ENCODE assay signal across 18 cellular contexts in genomic region chr16:1446296-1447080, GRCh38. TPM values are rescaled to one million over a fixed set of nuclear protein-coding genes. Genes with fewer than 3 reads are reported as not detected.
DNase-seq lines count a peak whose midpoint lies in the region; ATAC-seq, FAIRE-seq and TF ChIP-seq lines count a peak whose summit lies in the region.
"Had no signal": no experiment of that assay in that cellular context is flagged by ENCODE, and none has a peak within 500 bp of the region (broad histone marks: within the 10 kb centered on the region; RNA-seq: fewer than 3 reads in every experiment).

No MANE protein-coding gene starts in this region.

- TF ChIP-seq EP300 in GM12878 (IDR thresholded peaks at IDR 0.05; ENCODE audit: borderline replicate concordance in 1 of 2, control insufficient read depth in 1 of 2, low read depth in 2 of 2, low read length in 2 of 2): no peak

- DNase-seq in GM12878 (ENCODE audit: low read depth, low spot score) (no peak), amniotic stem cell (lab: John Stamatoyannopoulos, UW) (no peak), caudate nucleus (lab: John Stamatoyannopoulos, UW) (no peak), NCI-H748 (lab: John Stamatoyannopoulos, UW; ENCODE audit: unreplicated experiment) (no peak)
- DNase-seq: BE2C; CD4-positive, alpha-beta memory T cell; DMS153; DMS79; GF-D8; GOT3; H7 had no signal

- in situ Hi-C loops in GM12878 (cut with MboI): no loop called here

- H3K27ac ChIP-seq in BLaER1 (peak overlapping the region; percentile 99), GM12878 (ENCODE audit: control insufficient read depth, insufficient read depth) (no peak overlapping the region), caudate nucleus (ENCODE audit: low read depth, low read length) (no peak overlapping the region)

- peaks cover 60% of the 10 kb centered on the region for H3K36me3 ChIP-seq in BLaER1
- H3K36me3 ChIP-seq in GM12878 (ENCODE audit: control insufficient read depth in 2 of 2, insufficient read depth in 2 of 2, low read length in 1 of 2): no peaks in the 10 kb centered on the region

- ATAC-seq in GM12878: no peak
- ATAC-seq in stimulated activated memory B cell treated with anti-CD40 and anti-IgM and Interleukin-4, amounts not matched to agents 10 μg/mL and 1 μg/mL and 100 μg/mL, for 72 hours: no peak
- ATAC-seq: HCT116 had no signal

- H3K27me3 ChIP-seq in BLaER1 (no peaks in the 10 kb centered on the region), GM12878 (replicated peaks in 1 of 2; ENCODE audit: control insufficient read depth in 2 of 2, insufficient read depth in 2 of 2, low read length in 1 of 2) (no peaks in the 10 kb centered on the region)
- H3K27me3 ChIP-seq: BE2C had no signal

- BruUV-seq in GM12878 (replicated peaks; lab: Mats Ljungman, UMichigan): TSS peak; percentile 65

- no peaks in the 10 kb centered on the region for H3K79me2 ChIP-seq in GM12878 (ENCODE audit: control insufficient read depth, insufficient read depth, low read length)

- H3K27me3 Mint-ChIP-seq in IgD-negative memory B cell: no peaks in the 10 kb centered on the region
- no peaks in the 10 kb centered on the region for H3K27me3 Mint-ChIP-seq in stimulated activated memory B cell treated with anti-CD40 and anti-IgM and Interleukin-4, amounts not matched to agents 10 μg/mL and 1 μg/mL and 100 μg/mL, for 72 hours
- H3K27me3 Mint-ChIP-seq: CD4-positive, alpha-beta memory T cell had no signal

- no peaks in the 10 kb centered on the region for H4K20me1 ChIP-seq in BLaER1
- no peaks in the 10 kb centered on the region for H4K20me1 ChIP-seq in GM12878 (ENCODE audit: control insufficient read depth, insufficient read depth)

- RAD21 ChIA-PET in GM12878 (lab: Charles Lee; ENCODE audit: unreplicated experiment): no interaction called here

- H3K4me2 ChIP-seq in BLaER1: peak overlapping the region; percentile 98
- H3K4me2 ChIP-seq in GM12878 (ENCODE audit: control insufficient read depth, insufficient read depth): no peak overlapping the region

- peak overlapping the region; percentile 31 to 99 (median 83) for H3K27ac Mint-ChIP-seq in IgD-negative memory B cell
- H3K27ac Mint-ChIP-seq in stimulated activated memory B cell treated with anti-CD40 and anti-IgM and Interleukin-4, amounts not matched to agents 10 μg/mL and 1 μg/mL and 100 μg/mL, for 72 hours: peak overlapping the region; percentile 94
- H3K27ac Mint-ChIP-seq: CD4-positive, alpha-beta memory T cell had no signal

- peaks cover 0 to 5% (median 0%) of the 10 kb centered on the region in 3 donors for H3K4me1 Mint-ChIP-seq in IgD-negative memory B cell
- peaks cover 21% of the 10 kb centered on the region for H3K4me1 Mint-ChIP-seq in stimulated activated memory B cell treated with anti-CD40 and anti-IgM and Interleukin-4, amounts not matched to agents 10 μg/mL and 1 μg/mL and 100 μg/mL, for 72 hours
- H3K4me1 Mint-ChIP-seq: CD14-positive monocyte; CD4-positive, alpha-beta memory T cell had no signal

- intact Hi-C loops in GM12878 (cut with micrococcal nuclease; ENCODE audit: unreplicated experiment): no loop called here

- H3K4me3 Mint-ChIP-seq in IgD-negative memory B cell: peak overlapping the region in 1 of 4 donors; percentile 87
- H3K4me3 Mint-ChIP-seq in stimulated activated memory B cell treated with anti-CD40 and anti-IgM and Interleukin-4, amounts not matched to agents 10 μg/mL and 1 μg/mL and 100 μg/mL, for 72 hours: no peak overlapping the region
- H3K4me3 Mint-ChIP-seq: CD14-positive monocyte; CD4-positive, alpha-beta memory T cell had no signal

- SMC1A ChIA-PET in GM12878 (lab: Charles Lee; ENCODE audit: uncharacterized antibody, unreplicated experiment): no interaction called here

- H2AFZ ChIP-seq in GM12878 (ENCODE audit: control insufficient read depth, low read depth, low read length): no peak overlapping the region

- no peak for FAIRE-seq in GM12878 (lab: Jason Lieb, UNC)

- CTCF ChIA-PET in GM12878 (lab: Yijun Ruan, JAX): no interaction called here

- TF ChIP-seq POLR2A in GM12878 (IDR thresholded peaks at IDR 0.05; ENCODE audit: low read depth, low read length): no peak

- H3K36me3 Mint-ChIP-seq in IgD-negative memory B cell: peaks cover 1% of the 10 kb centered on the region
- H3K36me3 Mint-ChIP-seq in stimulated activated memory B cell treated with anti-CD40 and anti-IgM and Interleukin-4, amounts not matched to agents 10 μg/mL and 1 μg/mL and 100 μg/mL, for 72 hours: peaks cover 31% of the 10 kb centered on the region

- no peaks in the 10 kb centered on the region for H3K9me3 ChIP-seq in BLaER1
- no peaks in the 10 kb centered on the region for H3K9me3 ChIP-seq in GM12878 (replicated peaks; ENCODE audit: control insufficient read depth, insufficient read depth, low read length)
- H3K9me3 ChIP-seq: BE2C had no signal

- POLR2A ChIA-PET in GM12878 (lab: Charles Lee): no interaction called here

- no peak for TF ChIP-seq RAD21 in GM12878 (IDR thresholded peaks at IDR 0.05; ENCODE audit: insufficient read depth, low read depth, low read length)

- no peaks in the 10 kb centered on the region for H3K9me3 Mint-ChIP-seq in IgD-negative memory B cell
- H3K9me3 Mint-ChIP-seq in stimulated activated memory B cell treated with anti-CD40 and anti-IgM and Interleukin-4, amounts not matched to agents 10 μg/mL and 1 μg/mL and 100 μg/mL, for 72 hours: no peaks in the 10 kb centered on the region
- H3K9me3 Mint-ChIP-seq: CD14-positive monocyte; CD4-positive, alpha-beta memory T cell had no signal

- 85% methylated on average over 40 of the region's 41 CpGs for WGBS in GM12878 (ENCODE audit: insufficient coverage, insufficient replicate concordance, low lambda C conversion rate, missing lambda C conversion rate)

- H3K9ac ChIP-seq in BLaER1 (peak overlapping the region; percentile 83), GM12878 (ENCODE audit: control insufficient read depth, insufficient read depth, low read length) (no peak overlapping the region)

- H3K4me3 ChIP-seq in BLaER1 (no peak overlapping the region), GM12878 (no peak overlapping the region)

- no peak for TF ChIP-seq CTCF in GM12878 (IDR thresholded peaks at IDR 0.05 in 2 of 3, conservative IDR thresholded peaks at IDR 0.05 in 1 of 3; ENCODE audit: control insufficient read depth in 2 of 3, extremely low read depth in 1 of 3, insufficient read depth in 1 of 3, low read depth in 3 of 3, low read length in 3 of 3)

- H3K4me1 ChIP-seq in BLaER1 (peaks cover 64% of the 10 kb centered on the region), GM12878 (ENCODE audit: control insufficient read depth, insufficient read depth, low read length) (no peaks in the 10 kb centered on the region)
- H3K4me1 ChIP-seq: BE2C had no signal

RNA-seq across cellular contexts. Expression of gene CCDC154, which starts 2.1 kb away (rescaled TPM):
- 1.5 TPM for polyA plus RNA-seq in IgD-negative memory B cell
- 0.42 and 0.46 TPM in 2 replicates for total RNA-seq in GM12878 (2013; cell fraction: nucleolus; rRNA removed)
- 0.06 and 0.11 TPM in 2 replicates for total RNA-seq in GM12878 (2014; rRNA removed)
- total RNA-seq in GM12878 (2014; rRNA removed; fragmentation: Illumina TruSeq; extraction: Trizol): not detected in 2 replicates
- 0.21 and 0.26 TPM in 2 replicates for total RNA-seq in GM12878 (2021)
- not detected for polyA plus RNA-seq in GM12878 (2011; ENCODE audit: low read depth)
- polyA plus RNA-seq in GM12878 (2011; rRNA removed): not detected in 2 replicates
- not detected in 2 replicates for polyA plus RNA-seq in GM12878 (2011; cell fraction: cytosol; rRNA removed)
- 0.19 and 0.37 TPM in 2 replicates for polyA plus RNA-seq in GM12878 (2011; cell fraction: nucleus; rRNA removed)
- polyA plus RNA-seq in GM12878 (2012): 0.08 and 0.37 TPM in 2 replicates
- polyA plus RNA-seq in GM12878 (2014; fragmentation: Illumina TruSeq; extraction: Trizol): not detected in 2 replicates
- polyA plus RNA-seq in GM12878 (2014; fragmentation: Nextera tagmentation; extraction: Ambion mirVana): not detected
- 0.33 TPM in 1 of 2 replicates, not detected in the other for polyA plus RNA-seq in GM12878 (2014; rRNA removed)
- under 1 TPM in 1 of 2 experiments, not detected in 1; 0.25 TPM for polyA plus RNA-seq in GM12878 (2016; fragmentation: Nextera tagmentation; extraction: Ambion mirVana)
- not detected in 2 replicates for polyA minus RNA-seq in GM12878 (2011; rRNA and poly(A)+ RNA removed)
- polyA minus RNA-seq in GM12878 (2011; cell fraction: cytosol; rRNA and poly(A)+ RNA removed): not detected in 2 replicates
- not detected in 2 replicates for polyA minus RNA-seq in GM12878 (2011; cell fraction: nucleus; rRNA and poly(A)+ RNA removed)
- total RNA-seq: Daoy, H7 had no signal
- polyA plus RNA-seq: CD14-positive monocyte had no signal

RNA-seq across cellular contexts. Expression of gene PERCC1, which starts 15.6 kb away (rescaled TPM):
- polyA plus RNA-seq in IgD-negative memory B cell (not detected), GM12878 (2011; rRNA removed) (not detected in 2 replicates), GM12878 (2014; fragmentation: Illumina TruSeq; extraction: Trizol) (not detected in 2 replicates), GM12878 (2014; fragmentation: Nextera tagmentation; extraction: Ambion mirVana) (not detected), GM12878 (2014; rRNA removed) (not detected in 2 replicates), GM12878 (2016; fragmentation: Nextera tagmentation; extraction: Ambion mirVana) (not detected)
- total RNA-seq in GM12878 (2013; cell fraction: nucleolus; rRNA removed): not detected in 2 replicates
- total RNA-seq in GM12878 (2014; rRNA removed) (not detected in 2 replicates), GM12878 (2014; rRNA removed; fragmentation: Illumina TruSeq; extraction: Trizol) (not detected in 2 replicates), GM12878 (2021) (not detected in 2 replicates)
- polyA plus RNA-seq in GM12878 (2011; ENCODE audit: low read depth): not detected
- polyA plus RNA-seq in GM12878 (2011; cell fraction: cytosol; rRNA removed): not detected in 2 replicates
- not detected in 2 replicates for polyA plus RNA-seq in GM12878 (2011; cell fraction: nucleus; rRNA removed)
- polyA plus RNA-seq in GM12878 (2012): not detected in 2 replicates
- polyA minus RNA-seq in GM12878 (2011; rRNA and poly(A)+ RNA removed): not detected in 2 replicates
- not detected in 2 replicates for polyA minus RNA-seq in GM12878 (2011; cell fraction: cytosol; rRNA and poly(A)+ RNA removed)
- not detected in 2 replicates for polyA minus RNA-seq in GM12878 (2011; cell fraction: nucleus; rRNA and poly(A)+ RNA removed)
- total RNA-seq: A172, Daoy, H7 had no signal
- polyA plus RNA-seq: CD14-positive monocyte; CD4-positive, alpha-beta memory T cell had no signal

RNA-seq across cellular contexts. Expression of gene UQCC4, which starts 25.9 kb away (rescaled TPM):
- 37.0 TPM for polyA plus RNA-seq in IgD-negative memory B cell
- 7.8 and 10.6 TPM in 2 replicates for total RNA-seq in GM12878 (2013; cell fraction: nucleolus; rRNA removed)
- total RNA-seq in GM12878 (2014; rRNA removed): 23.8 and 29.2 TPM in 2 replicates
- total RNA-seq in GM12878 (2014; rRNA removed; fragmentation: Illumina TruSeq; extraction: Trizol): 12.4 and 15.1 TPM in 2 replicates
- total RNA-seq in GM12878 (2021): 21.9 and 23.7 TPM in 2 replicates
- polyA plus RNA-seq in GM12878 (2011; ENCODE audit: low read depth): 12.4 TPM
- 24.5 and 32.9 TPM in 2 replicates for polyA plus RNA-seq in GM12878 (2011; rRNA removed)
- 41.9 and 49.1 TPM in 2 replicates for polyA plus RNA-seq in GM12878 (2011; cell fraction: cytosol; rRNA removed)
- polyA plus RNA-seq in GM12878 (2011; cell fraction: nucleus; rRNA removed): 21.9 and 25.0 TPM in 2 replicates
- 15.1 and 16.1 TPM in 2 replicates for polyA plus RNA-seq in GM12878 (2012)
- polyA plus RNA-seq in GM12878 (2014; fragmentation: Illumina TruSeq; extraction: Trizol): 4.1 and 9.2 TPM in 2 replicates
- polyA plus RNA-seq in GM12878 (2014; fragmentation: Nextera tagmentation; extraction: Ambion mirVana): 1 to 10 TPM; 1.7 to 4.7 TPM
- 25.4 and 27.1 TPM in 2 replicates for polyA plus RNA-seq in GM12878 (2014; rRNA removed)
- 10 to 100 TPM; 45.3 to 56.1 TPM for polyA plus RNA-seq in GM12878 (2016; fragmentation: Nextera tagmentation; extraction: Ambion mirVana)
- 12.1 and 16.2 TPM in 2 replicates for polyA minus RNA-seq in GM12878 (2011; rRNA and poly(A)+ RNA removed)
- 6.8 and 7.5 TPM in 2 replicates for polyA minus RNA-seq in GM12878 (2011; cell fraction: cytosol; rRNA and poly(A)+ RNA removed)
- polyA minus RNA-seq in GM12878 (2011; cell fraction: nucleus; rRNA and poly(A)+ RNA removed): 6.4 and 13.4 TPM in 2 replicates

RNA-seq across cellular contexts. Expression of gene CLCN7, which starts 28.3 kb away (rescaled TPM):
- polyA plus RNA-seq in IgD-negative memory B cell (102 TPM), GM12878 (2011; rRNA removed) (5.0 and 12.8 TPM in 2 replicates), GM12878 (2014; fragmentation: Illumina TruSeq; extraction: Trizol) (2.7 and 11.6 TPM in 2 replicates), GM12878 (2014; fragmentation: Nextera tagmentation; extraction: Ambion mirVana) (under 1 TPM; 0.04 to 0.18 TPM), GM12878 (2014; rRNA removed) (61.6 and 64.5 TPM in 2 replicates), GM12878 (2016; fragmentation: Nextera tagmentation; extraction: Ambion mirVana) (10 to 100 TPM; 36.7 to 38.0 TPM)
- total RNA-seq in GM12878 (2013; cell fraction: nucleolus; rRNA removed): 111 TPM in 2 replicates
- total RNA-seq in GM12878 (2014; rRNA removed) (21.3 and 27.1 TPM in 2 replicates), GM12878 (2014; rRNA removed; fragmentation: Illumina TruSeq; extraction: Trizol) (7.7 and 7.8 TPM in 2 replicates), GM12878 (2021) (56.3 and 62.5 TPM in 2 replicates)
- 18.9 TPM for polyA plus RNA-seq in GM12878 (2011; ENCODE audit: low read depth)
- 12.9 and 20.6 TPM in 2 replicates for polyA plus RNA-seq in GM12878 (2011; cell fraction: cytosol; rRNA removed)
- polyA plus RNA-seq in GM12878 (2011; cell fraction: nucleus; rRNA removed): 292 and 389 TPM in 2 replicates
- polyA plus RNA-seq in GM12878 (2012): 50.7 and 52.0 TPM in 2 replicates
- polyA minus RNA-seq in GM12878 (2011; rRNA and poly(A)+ RNA removed): 17.0 and 18.1 TPM in 2 replicates
- polyA minus RNA-seq in GM12878 (2011; cell fraction: cytosol; rRNA and poly(A)+ RNA removed): 5.7 and 7.2 TPM in 2 replicates
- 47.1 and 65.3 TPM in 2 replicates for polyA minus RNA-seq in GM12878 (2011; cell fraction: nucleus; rRNA and poly(A)+ RNA removed)

RNA-seq across cellular contexts. Expression of gene UNKL, which starts 32.0 kb away (rescaled TPM):
- polyA plus RNA-seq in IgD-negative memory B cell: 9.2 TPM
- total RNA-seq in GM12878 (2013; cell fraction: nucleolus; rRNA removed): 59.6 and 66.8 TPM in 2 replicates
- total RNA-seq in GM12878 (2014; rRNA removed): 7.5 and 12.4 TPM in 2 replicates
- total RNA-seq in GM12878 (2014; rRNA removed; fragmentation: Illumina TruSeq; extraction: Trizol): 3.5 and 5.4 TPM in 2 replicates
- total RNA-seq in GM12878 (2021): 18.4 and 21.6 TPM in 2 replicates
- 6.8 TPM for polyA plus RNA-seq in GM12878 (2011; ENCODE audit: low read depth)
- 8.9 and 11.2 TPM in 2 replicates for polyA plus RNA-seq in GM12878 (2011; rRNA removed)
- polyA plus RNA-seq in GM12878 (2011; cell fraction: cytosol; rRNA removed): 8.2 and 12.7 TPM in 2 replicates
- polyA plus RNA-seq in GM12878 (2011; cell fraction: nucleus; rRNA removed): 109 and 131 TPM in 2 replicates
- 10.9 and 18.3 TPM in 2 replicates for polyA plus RNA-seq in GM12878 (2012)
- polyA plus RNA-seq in GM12878 (2014; fragmentation: Illumina TruSeq; extraction: Trizol): 1.1 and 2.1 TPM in 2 replicates
- under 1 TPM; 0.40 to 0.57 TPM for polyA plus RNA-seq in GM12878 (2014; fragmentation: Nextera tagmentation; extraction: Ambion mirVana)
- 15.1 and 20.7 TPM in 2 replicates for polyA plus RNA-seq in GM12878 (2014; rRNA removed)
- polyA plus RNA-seq in GM12878 (2016; fragmentation: Nextera tagmentation; extraction: Ambion mirVana): 1 to 10 TPM; 8.6 to 9.6 TPM
- polyA minus RNA-seq in GM12878 (2011; rRNA and poly(A)+ RNA removed): 4.3 and 6.6 TPM in 2 replicates
- polyA minus RNA-seq in GM12878 (2011; cell fraction: cytosol; rRNA and poly(A)+ RNA removed): 6.7 and 10.3 TPM in 2 replicates
- polyA minus RNA-seq in GM12878 (2011; cell fraction: nucleus; rRNA and poly(A)+ RNA removed): 14.6 and 20.2 TPM in 2 replicates
